In the genomic region with DNA sequence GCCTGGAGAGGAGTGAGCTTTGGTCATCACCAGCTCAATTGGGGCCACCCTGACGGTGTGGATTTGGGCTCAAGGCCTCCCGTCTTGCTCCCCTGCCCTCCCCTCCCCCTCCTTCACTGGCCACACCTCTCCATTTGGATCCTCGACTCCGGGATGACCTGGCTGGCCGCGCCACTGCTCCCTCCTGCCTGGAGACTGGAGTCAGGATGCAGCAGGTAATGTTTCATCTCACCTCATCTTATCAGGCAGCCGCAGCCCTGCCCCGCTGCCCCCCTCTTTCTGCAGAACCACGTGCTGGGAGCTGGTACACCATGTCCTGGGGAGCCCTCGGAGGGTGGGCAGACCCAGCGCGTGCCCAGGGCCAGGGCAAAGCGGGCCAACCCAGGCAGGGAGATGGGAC, we compare ENCODE assay signal across 1 cellular context.
TF ChIP-seq lines count a peak whose summit lies in the region.

No MANE protein-coding gene starts in this region.

TF ChIP-seq in WTC11, 78 proteins besides CTCF, POLR2A, EP300 and RAD21:
- TF ChIP-seq ZNF138 (CRISPR knock-in tag; conservative IDR thresholded peaks at IDR 0.05), result no peak
- TF ChIP-seq SP1 (CRISPR knock-in tag; conservative IDR thresholded peaks at IDR 0.05), result no peak
- no peak for TF ChIP-seq NR2C2 (CRISPR knock-in tag; IDR thresholded peaks at IDR 0.05)
- no peak for TF ChIP-seq FOXJ3 (CRISPR knock-in tag; IDR thresholded peaks at IDR 0.05; ENCODE audit: borderline replicate concordance)
- TF ChIP-seq, protein P1, sequence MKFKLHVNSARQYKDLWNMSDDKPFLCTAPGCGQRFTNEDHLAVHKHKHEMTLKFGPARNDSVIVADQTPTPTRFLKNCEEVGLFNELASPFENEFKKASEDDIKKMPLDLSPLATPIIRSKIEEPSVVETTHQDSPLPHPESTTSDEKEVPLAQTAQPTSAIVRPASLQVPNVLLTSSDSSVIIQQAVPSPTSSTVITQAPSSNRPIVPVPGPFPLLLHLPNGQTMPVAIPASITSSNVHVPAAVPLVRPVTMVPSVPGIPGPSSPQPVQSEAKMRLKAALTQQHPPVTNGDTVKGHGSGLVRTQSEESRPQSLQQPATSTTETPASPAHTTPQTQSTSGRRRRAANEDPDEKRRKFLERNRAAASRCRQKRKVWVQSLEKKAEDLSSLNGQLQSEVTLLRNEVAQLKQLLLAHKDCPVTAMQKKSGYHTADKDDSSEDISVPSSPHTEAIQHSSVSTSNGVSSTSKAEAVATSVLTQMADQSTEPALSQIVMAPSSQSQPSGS (CRISPR knock-in tag; IDR thresholded peaks at IDR 0.05; ENCODE audit: borderline replicate concordance, low read depth), result no peak
- TF ChIP-seq ATF6 (CRISPR knock-in tag; IDR thresholded peaks at IDR 0.05), result no peak
- no peak for TF ChIP-seq ATF3 (CRISPR knock-in tag; conservative IDR thresholded peaks at IDR 0.05)
- no peak for TF ChIP-seq ZNF671 (CRISPR knock-in tag; IDR thresholded peaks at IDR 0.05)
- TF ChIP-seq MXD4 (CRISPR knock-in tag; IDR thresholded peaks at IDR 0.05; ENCODE audit: borderline replicate concordance), result no peak
- TF ChIP-seq, protein P2, sequence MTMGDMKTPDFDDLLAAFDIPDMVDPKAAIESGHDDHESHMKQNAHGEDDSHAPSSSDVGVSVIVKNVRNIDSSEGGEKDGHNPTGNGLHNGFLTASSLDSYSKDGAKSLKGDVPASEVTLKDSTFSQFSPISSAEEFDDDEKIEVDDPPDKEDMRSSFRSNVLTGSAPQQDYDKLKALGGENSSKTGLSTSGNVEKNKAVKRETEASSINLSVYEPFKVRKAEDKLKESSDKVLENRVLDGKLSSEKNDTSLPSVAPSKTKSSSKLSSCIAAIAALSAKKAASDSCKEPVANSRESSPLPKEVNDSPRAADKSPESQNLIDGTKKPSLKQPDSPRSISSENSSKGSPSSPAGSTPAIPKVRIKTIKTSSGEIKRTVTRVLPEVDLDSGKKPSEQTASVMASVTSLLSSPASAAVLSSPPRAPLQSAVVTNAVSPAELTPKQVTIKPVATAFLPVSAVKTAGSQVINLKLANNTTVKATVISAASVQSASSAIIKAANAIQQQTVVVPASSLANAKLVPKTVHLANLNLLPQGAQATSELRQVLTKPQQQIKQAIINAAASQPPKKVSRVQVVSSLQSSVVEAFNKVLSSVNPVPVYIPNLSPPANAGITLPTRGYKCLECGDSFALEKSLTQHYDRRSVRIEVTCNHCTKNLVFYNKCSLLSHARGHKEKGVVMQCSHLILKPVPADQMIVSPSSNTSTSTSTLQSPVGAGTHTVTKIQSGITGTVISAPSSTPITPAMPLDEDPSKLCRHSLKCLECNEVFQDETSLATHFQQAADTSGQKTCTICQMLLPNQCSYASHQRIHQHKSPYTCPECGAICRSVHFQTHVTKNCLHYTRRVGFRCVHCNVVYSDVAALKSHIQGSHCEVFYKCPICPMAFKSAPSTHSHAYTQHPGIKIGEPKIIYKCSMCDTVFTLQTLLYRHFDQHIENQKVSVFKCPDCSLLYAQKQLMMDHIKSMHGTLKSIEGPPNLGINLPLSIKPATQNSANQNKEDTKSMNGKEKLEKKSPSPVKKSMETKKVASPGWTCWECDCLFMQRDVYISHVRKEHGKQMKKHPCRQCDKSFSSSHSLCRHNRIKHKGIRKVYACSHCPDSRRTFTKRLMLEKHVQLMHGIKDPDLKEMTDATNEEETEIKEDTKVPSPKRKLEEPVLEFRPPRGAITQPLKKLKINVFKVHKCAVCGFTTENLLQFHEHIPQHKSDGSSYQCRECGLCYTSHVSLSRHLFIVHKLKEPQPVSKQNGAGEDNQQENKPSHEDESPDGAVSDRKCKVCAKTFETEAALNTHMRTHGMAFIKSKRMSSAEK (CRISPR knock-in tag; IDR thresholded peaks at IDR 0.05; ENCODE audit: borderline replicate concordance), result no peak
TF ChIP-seq in WTC11: peak in this region for 0.
